In the genomic region with DNA sequence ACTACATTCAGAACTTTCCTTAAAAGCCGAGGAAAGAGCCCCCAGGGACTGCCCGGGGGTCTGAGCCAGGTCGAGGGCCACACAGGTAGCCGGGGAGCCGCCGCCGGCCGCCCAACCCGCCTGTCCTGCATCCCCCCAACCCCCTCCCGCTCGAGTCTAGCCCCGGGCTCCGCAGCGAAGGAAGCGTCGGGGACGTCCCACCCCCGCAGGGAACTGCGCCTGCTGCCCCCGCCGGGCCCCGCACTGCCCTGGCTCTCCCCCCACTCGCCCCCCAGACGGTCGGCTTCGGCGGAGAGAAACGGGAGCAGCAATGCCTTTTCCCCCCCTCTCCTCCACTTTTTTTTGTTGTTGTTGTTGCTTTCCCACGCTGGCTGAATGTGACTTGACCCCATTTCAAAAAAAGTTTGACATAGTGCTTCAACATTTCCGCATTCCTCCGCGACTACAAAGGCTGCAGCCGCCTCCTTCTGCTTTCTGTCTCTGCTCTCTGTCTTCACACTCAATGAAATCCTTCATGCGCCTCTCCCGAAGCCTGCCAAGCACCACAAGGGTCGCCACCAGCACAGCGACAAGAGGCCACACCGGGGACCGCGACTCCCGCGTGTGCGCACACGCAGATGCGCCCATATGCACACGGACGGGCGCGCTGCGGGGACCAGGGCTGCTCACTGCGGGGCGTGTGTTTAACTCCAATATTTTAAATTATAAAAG, we compare ENCODE assay signal across 8 cellular contexts. TPM values are rescaled to one million over a fixed set of nuclear protein-coding genes. Genes with fewer than 3 reads are reported as not detected.
DNase-seq lines count a peak whose midpoint lies in the region; ATAC-seq and TF ChIP-seq lines count a peak whose summit lies in the region.

No MANE protein-coding gene starts in this region.

- peaks cover 3% of the 10 kb centered on the region for H3K79me2 ChIP-seq in mesendoderm (ENCODE audit: control insufficient read depth, insufficient read depth, low read length)

- H4K5ac ChIP-seq in mesendoderm (ENCODE audit: low read length), result no peak overlapping the region

- no peak overlapping the region for H2BK15ac ChIP-seq in mesendoderm (replicated peaks; ENCODE audit: low read depth)

- H3K4ac ChIP-seq in mesendoderm (ENCODE audit: low read depth, low read length), result no peak overlapping the region

- CTCF ChIA-PET in activated CD8-positive, alpha-beta T cell treated with anti-CD3 and anti-CD28 coated beads for 36 hours (lab: Charles Lee), result interaction anchor here (6.3 kb wide), 1 partner anchor 213 kb away, joined by 65 read pairs; no protein-coding TSS in a partner anchor

- H3K27ac Mint-ChIP-seq in activated CD8-positive, alpha-beta T cell treated with anti-CD3 and anti-CD28 coated beads for 36 hours, result peak overlapping the region; percentile 93
- peak overlapping the region; percentile 88 for H3K27ac Mint-ChIP-seq in endodermal cell

- no peak overlapping the region for H3K23ac ChIP-seq in mesendoderm (ENCODE audit: low read length)

- H3K27ac ChIP-seq in endodermal cell (ENCODE audit: low read depth, low read length) (peak overlapping the region; percentile 87), mesendoderm (ENCODE audit: low read depth, low read length) (peak overlapping the region; percentile 52)

- TF ChIP-seq POLR2A in GM19099 (IDR thresholded peaks at IDR 0.05; ENCODE audit: extremely low read depth, insufficient read length, low read depth), result peak; percentile 0

- no peaks in the 10 kb centered on the region for H3K9me3 Mint-ChIP-seq in activated CD8-positive, alpha-beta T cell treated with anti-CD3 and anti-CD28 coated beads for 36 hours
- no peaks in the 10 kb centered on the region for H3K9me3 Mint-ChIP-seq in endodermal cell

- POLR2A ChIA-PET in activated CD8-positive, alpha-beta T cell treated with anti-CD3 and anti-CD28 coated beads for 36 hours (lab: Charles Lee), result interaction anchor here (0.6 to 4.4 kb wide), 18 partner anchors 9 to 214 kb away, joined by 3 to 52 read pairs (median 4); no protein-coding TSS in a partner anchor

- H3K9me3 ChIP-seq in endodermal cell (ENCODE audit: control insufficient read depth, low read length), result no peaks in the 10 kb centered on the region

- peaks cover 39% of the 10 kb centered on the region for H3K36me3 Mint-ChIP-seq in activated CD8-positive, alpha-beta T cell treated with anti-CD3 and anti-CD28 coated beads for 36 hours (ENCODE audit: low read depth)
- H3K36me3 Mint-ChIP-seq in endodermal cell (ENCODE audit: low read depth), result peaks cover 2% of the 10 kb centered on the region

- DNase-seq in NCI-H524 (lab: John Stamatoyannopoulos, UW) (peak; percentile 34 to 56), endodermal cell (peak; percentile 91), mesendoderm (peak; percentile 95)
- peak; percentile 70 for DNase-seq in activated CD8-positive, alpha-beta T cell treated with anti-CD3 and anti-CD28 coated beads for 36 hours
- peak; percentile 73 for DNase-seq in stimulated activated CD8-positive, alpha-beta memory T cell treated with anti-CD3 and anti-CD28 coated beads, Interleukin-4, amount 100 ng/mL, for 48 hours

- H3K36me3 ChIP-seq in endodermal cell (ENCODE audit: control insufficient read depth, insufficient read depth, low read length), result peaks cover 17% of the 10 kb centered on the region
- H3K36me3 ChIP-seq in mesendoderm (ENCODE audit: control insufficient read depth, insufficient read depth, low read length), result no peaks in the 10 kb centered on the region

- WGBS in endodermal cell (ENCODE audit: insufficient coverage in 1 of 2, insufficient read length in 1 of 2), 2 experiments, result 0% methylated on average over 5 to 49 of the region's 52 CpGs
- no CpG with 5 or more reads among the region's 52 CpGs for WGBS in mesendoderm (ENCODE audit: extremely low coverage, insufficient coverage, low lambda C conversion rate)

- H2BK5ac ChIP-seq in mesendoderm (ENCODE audit: low read length), result no peak overlapping the region

- TF ChIP-seq CTCF in activated CD8-positive, alpha-beta T cell treated with anti-CD3 and anti-CD28 coated beads for 36 hours (IDR thresholded peaks at IDR 0.05), result no peak
- TF ChIP-seq CTCF in endodermal cell (conservative IDR thresholded peaks at IDR 0.05), result no peak

- H3K79me1 ChIP-seq in mesendoderm (ENCODE audit: low read length), result no peaks in the 10 kb centered on the region

- intact Hi-C loops in activated CD8-positive, alpha-beta T cell treated with anti-CD3 and anti-CD28 coated beads for 36 hours (cut with micrococcal nuclease), result no loop called here

- no peak overlapping the region for H2AK5ac ChIP-seq in mesendoderm (ENCODE audit: low read length)

- H3K27me3 ChIP-seq in endodermal cell (ENCODE audit: control insufficient read depth, insufficient read depth, low read length, poor library complexity, severe bottlenecking) (no peaks in the 10 kb centered on the region), mesendoderm (ENCODE audit: insufficient read depth, low read length, poor library complexity) (no peaks in the 10 kb centered on the region)

- H3K18ac ChIP-seq in mesendoderm (ENCODE audit: low read length), result peak overlapping the region; percentile 96

- peak overlapping the region; percentile 94 for H3K4me3 Mint-ChIP-seq in activated CD8-positive, alpha-beta T cell treated with anti-CD3 and anti-CD28 coated beads for 36 hours
- peak overlapping the region; percentile 87 for H3K4me3 Mint-ChIP-seq in endodermal cell

- H3K4me1 ChIP-seq in endodermal cell (ENCODE audit: control insufficient read depth, insufficient read depth, low read length) (peaks cover 10% of the 10 kb centered on the region), mesendoderm (ENCODE audit: control insufficient read depth, low read depth, low read length) (no peaks in the 10 kb centered on the region)

- H3K56ac ChIP-seq in mesendoderm (ENCODE audit: low read length), result peak overlapping the region; percentile 86

- H4K8ac ChIP-seq in mesendoderm (ENCODE audit: low read depth, low read length), result no peak overlapping the region

- peak overlapping the region; percentile 71 for H3K4me2 ChIP-seq in mesendoderm (ENCODE audit: low read length)

- peaks cover 28% of the 10 kb centered on the region for H3K4me1 Mint-ChIP-seq in activated CD8-positive, alpha-beta T cell treated with anti-CD3 and anti-CD28 coated beads for 36 hours (ENCODE audit: low read depth)
- peaks cover 31% of the 10 kb centered on the region for H3K4me1 Mint-ChIP-seq in endodermal cell

- ATAC-seq in activated CD8-positive, alpha-beta T cell treated with anti-CD3 and anti-CD28 coated beads for 36 hours, result peak; percentile 16
- no peak for ATAC-seq in GM18511 (IDR thresholded peaks at IDR 0.05; ENCODE audit: unreplicated experiment)
- no peak for ATAC-seq in GM18519 (IDR thresholded peaks at IDR 0.05; ENCODE audit: low FRiP score, unreplicated experiment)

- H3K9ac ChIP-seq in endodermal cell (ENCODE audit: extremely low read depth, low read length, poor library complexity, severe bottlenecking), result peak overlapping the region; percentile 62
- peak overlapping the region; percentile 67 for H3K9ac ChIP-seq in mesendoderm (ENCODE audit: low read length)

- no peak overlapping the region for H2BK120ac ChIP-seq in mesendoderm (ENCODE audit: low read depth, low read length)

- peaks cover 5% of the 10 kb centered on the region for H3K27me3 Mint-ChIP-seq in activated CD8-positive, alpha-beta T cell treated with anti-CD3 and anti-CD28 coated beads for 36 hours
- peaks cover 5% of the 10 kb centered on the region for H3K27me3 Mint-ChIP-seq in endodermal cell (ENCODE audit: insufficient read depth)

- peak overlapping the region; percentile 95 for H3K4me3 ChIP-seq in endodermal cell (ENCODE audit: low read length)
- peak overlapping the region; percentile 80 for H3K4me3 ChIP-seq in mesendoderm (ENCODE audit: low read length)

RNA-seq across cellular contexts. Expression of a gene that starts 1.1 kb away (rescaled TPM):
- total RNA-seq in activated CD8-positive, alpha-beta T cell treated with anti-CD3 and anti-CD28 coated beads for 36 hours, result 100 to 1,000 TPM; 130 to 138 TPM
- 10 to 100 TPM; 28.5 to 36.6 TPM for total RNA-seq in endodermal cell
- polyA plus RNA-seq in endodermal cell (2013, experiment 1 of 2), result 26.4 TPM
- polyA plus RNA-seq in endodermal cell (2013, experiment 2 of 2), result 28.0 TPM
- 10.9 TPM for polyA plus RNA-seq in mesendoderm (2013, experiment 1 of 2)
- polyA plus RNA-seq in mesendoderm (2013, experiment 2 of 2), result 9.9 TPM

Comparison
In these comparisons a context has a peak if more than half of its experiments do, and no peak if none do; other contexts are left out.
1. DNase-seq: peak in every context shown above with its lines; median percentile 95 in mesendoderm; 91 in endodermal cell; 73 in stimulated activated CD8-positive, alpha-beta memory T cell treated with anti-CD3 and anti-CD28 coated beads, Interleukin-4, amount 100 ng/mL, for 48 hours; 70 in activated CD8-positive, alpha-beta T cell treated with anti-CD3 and anti-CD28 coated beads for 36 hours; 45 in NCI-H524.